ENCODE assay signal across 14 cellular contexts in genomic region chr17:80633197-80633596, GRCh38.
"Had no signal": no experiment of that assay in that cellular context is flagged by ENCODE, and none has a peak within 500 bp of the region (broad histone marks: within the 10 kb centered on the region; RNA-seq: fewer than 3 reads in every experiment).

No MANE protein-coding gene starts in this region.

- H3K36me3 ChIP-seq: lower lobe of right lung, sigmoid colon had no signal

- DNase-seq: activated CD4-positive, alpha-beta T cell treated with anti-CD3 and anti-CD28 coated beads for 48 hours; activated CD8-positive, alpha-beta T cell treated with anti-CD3 and anti-CD28 coated beads, Interleukin-2, amount 10 ng/mL, durations not matched to agents 7 days and 5 days; kidney; lower lobe of right lung; sigmoid colon; stimulated activated naive CD4-positive, alpha-beta T cell; substantia nigra; T-helper 1 cell; upper lobe of left lung had no signal

- H3K4me3 ChIP-seq: hepatocyte, lower lobe of right lung, sigmoid colon, upper lobe of left lung had no signal

- H3K36me3 Mint-ChIP-seq: mesothelial cell of epicardium had no signal

- H3K27me3 Mint-ChIP-seq: activated naive CD4-positive, alpha-beta T cell treated with anti-CD3 and anti-CD28 coated beads, Interleukin-2, amount 50 U/mL, for 24 hours had no signal

- H3K9me3 ChIP-seq: lower lobe of right lung, sigmoid colon, upper lobe of left lung had no signal

- H3K4me1 ChIP-seq: lower lobe of right lung, sigmoid colon had no signal

- H3K4me3 Mint-ChIP-seq: activated CD8-positive, alpha-beta T cell treated with anti-CD3 and anti-CD28 coated beads, Interleukin-2, amount 10 ng/mL, durations not matched to agents 7 days and 5 days; activated naive CD4-positive, alpha-beta T cell treated with anti-CD3 and anti-CD28 coated beads, Interleukin-2, amount 50 U/mL, for 24 hours; mesothelial cell of epicardium had no signal

- H3K27ac ChIP-seq: hepatocyte, lower lobe of right lung, sigmoid colon, upper lobe of left lung, VCaP had no signal

- H3K27ac Mint-ChIP-seq: activated CD8-positive, alpha-beta T cell treated with anti-CD3 and anti-CD28 coated beads, Interleukin-2, amount 10 ng/mL, durations not matched to agents 7 days and 5 days; activated naive CD4-positive, alpha-beta T cell treated with anti-CD3 and anti-CD28 coated beads, Interleukin-2, amount 50 U/mL, for 24 hours; activated T-helper 2 cell treated with anti-CD3 and anti-CD28 coated beads, Interferon-gamma antibody, Interleukin-2, Interleukin-4, amounts not matched to agents 10 μg/mL and 5 μg/mL and 100 μg/mL, durations not matched to agents 14 hours and 24 hours and 36 hours; mesothelial cell of epicardium had no signal

- H3K9me3 Mint-ChIP-seq: activated naive CD4-positive, alpha-beta T cell treated with anti-CD3 and anti-CD28 coated beads, Interleukin-2, amount 50 U/mL, for 24 hours; activated T-helper 2 cell treated with anti-CD3 and anti-CD28 coated beads, Interferon-gamma antibody, Interleukin-2, Interleukin-4, amounts not matched to agents 10 μg/mL and 5 μg/mL and 100 μg/mL, durations not matched to agents 14 hours and 24 hours and 36 hours; mesothelial cell of epicardium had no signal
